In the genomic region with DNA sequence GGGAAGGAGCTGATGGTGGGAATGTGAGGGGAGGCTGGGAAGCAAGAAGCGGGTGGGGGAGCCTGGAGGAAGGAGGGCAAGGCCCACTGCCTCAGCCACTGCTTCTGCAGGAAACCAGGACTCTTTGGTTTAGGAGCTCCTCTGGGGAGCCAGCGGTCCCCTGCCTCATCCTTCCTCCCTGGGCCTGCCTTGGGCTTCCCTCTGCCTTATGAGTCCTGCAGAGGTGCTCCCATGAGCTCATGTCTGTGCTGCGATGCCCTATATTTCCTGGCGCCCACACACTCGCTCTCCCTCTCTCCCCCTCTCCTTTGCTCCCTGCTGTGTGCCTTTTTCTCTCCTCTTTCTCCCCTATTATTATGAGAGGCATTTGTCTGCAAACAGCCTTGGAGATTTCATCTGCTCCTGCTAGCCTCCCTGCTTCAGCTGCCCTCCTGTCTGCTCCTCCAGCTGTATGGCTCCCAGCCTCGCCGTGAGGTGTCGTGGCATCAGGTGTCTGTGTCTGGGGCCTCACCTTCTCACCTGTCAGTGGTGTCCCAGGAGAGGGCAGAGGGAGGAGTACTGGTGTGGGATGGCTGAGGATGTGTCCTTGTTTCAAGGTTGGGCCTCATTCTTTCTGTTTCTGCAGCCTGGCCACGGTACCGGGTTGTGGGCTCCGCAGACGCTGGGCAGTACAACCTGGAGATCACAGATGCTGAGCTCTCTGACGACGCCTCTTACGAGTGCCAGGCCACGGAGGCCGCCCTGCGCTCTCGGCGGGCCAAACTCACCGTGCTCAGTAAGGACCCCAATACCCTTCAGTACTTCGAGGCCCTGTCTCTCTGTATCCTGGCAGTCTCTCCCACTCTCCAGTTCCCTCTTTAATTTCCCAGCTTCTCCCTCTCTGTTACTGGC, we compare ENCODE assay signal across 1 cellular context.
A peak's percentile ranks its signal among the peaks of the same experiment; 100 is the strongest.
TF ChIP-seq lines count a peak whose summit lies in the region.

No MANE protein-coding gene starts in this region.

TF ChIP-seq in K562, 482 proteins besides CTCF, POLR2A, EP300 and RAD21:
- no peak for TF ChIP-seq SMAD4 (CRISPR knock-in tag; conservative IDR thresholded peaks at IDR 0.05)
- peak; percentile 67; the same call in 1 of the 2 replicates for TF ChIP-seq ZNF263 (CRISPR knock-in tag; IDR thresholded peaks at IDR 0.05; ENCODE audit: borderline replicate concordance)
- TF ChIP-seq FOS (IDR thresholded peaks at IDR 0.05; ENCODE audit: extremely low read depth, insufficient read length): no peak
- TF ChIP-seq, protein P1, sequence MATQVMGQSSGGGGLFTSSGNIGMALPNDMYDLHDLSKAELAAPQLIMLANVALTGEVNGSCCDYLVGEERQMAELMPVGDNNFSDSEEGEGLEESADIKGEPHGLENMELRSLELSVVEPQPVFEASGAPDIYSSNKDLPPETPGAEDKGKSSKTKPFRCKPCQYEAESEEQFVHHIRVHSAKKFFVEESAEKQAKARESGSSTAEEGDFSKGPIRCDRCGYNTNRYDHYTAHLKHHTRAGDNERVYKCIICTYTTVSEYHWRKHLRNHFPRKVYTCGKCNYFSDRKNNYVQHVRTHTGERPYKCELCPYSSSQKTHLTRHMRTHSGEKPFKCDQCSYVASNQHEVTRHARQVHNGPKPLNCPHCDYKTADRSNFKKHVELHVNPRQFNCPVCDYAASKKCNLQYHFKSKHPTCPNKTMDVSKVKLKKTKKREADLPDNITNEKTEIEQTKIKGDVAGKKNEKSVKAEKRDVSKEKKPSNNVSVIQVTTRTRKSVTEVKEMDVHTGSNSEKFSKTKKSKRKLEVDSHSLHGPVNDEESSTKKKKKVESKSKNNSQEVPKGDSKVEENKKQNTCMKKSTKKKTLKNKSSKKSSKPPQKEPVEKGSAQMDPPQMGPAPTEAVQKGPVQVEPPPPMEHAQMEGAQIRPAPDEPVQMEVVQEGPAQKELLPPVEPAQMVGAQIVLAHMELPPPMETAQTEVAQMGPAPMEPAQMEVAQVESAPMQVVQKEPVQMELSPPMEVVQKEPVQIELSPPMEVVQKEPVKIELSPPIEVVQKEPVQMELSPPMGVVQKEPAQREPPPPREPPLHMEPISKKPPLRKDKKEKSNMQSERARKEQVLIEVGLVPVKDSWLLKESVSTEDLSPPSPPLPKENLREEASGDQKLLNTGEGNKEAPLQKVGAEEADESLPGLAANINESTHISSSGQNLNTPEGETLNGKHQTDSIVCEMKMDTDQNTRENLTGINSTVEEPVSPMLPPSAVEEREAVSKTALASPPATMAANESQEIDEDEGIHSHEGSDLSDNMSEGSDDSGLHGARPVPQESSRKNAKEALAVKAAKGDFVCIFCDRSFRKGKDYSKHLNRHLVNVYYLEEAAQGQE (CRISPR knock-in tag; IDR thresholded peaks at IDR 0.05; ENCODE audit: low read depth): no peak
- no peak for TF ChIP-seq RBM15 (IDR thresholded peaks at IDR 0.05; ENCODE audit: insufficient read depth, low read length)
- TF ChIP-seq KLF6 (CRISPR knock-in tag; IDR thresholded peaks at IDR 0.05; ENCODE audit: borderline replicate concordance): no peak
